Comparison of ENCODE assay signal across 13 cellular contexts in the genomic region with DNA sequence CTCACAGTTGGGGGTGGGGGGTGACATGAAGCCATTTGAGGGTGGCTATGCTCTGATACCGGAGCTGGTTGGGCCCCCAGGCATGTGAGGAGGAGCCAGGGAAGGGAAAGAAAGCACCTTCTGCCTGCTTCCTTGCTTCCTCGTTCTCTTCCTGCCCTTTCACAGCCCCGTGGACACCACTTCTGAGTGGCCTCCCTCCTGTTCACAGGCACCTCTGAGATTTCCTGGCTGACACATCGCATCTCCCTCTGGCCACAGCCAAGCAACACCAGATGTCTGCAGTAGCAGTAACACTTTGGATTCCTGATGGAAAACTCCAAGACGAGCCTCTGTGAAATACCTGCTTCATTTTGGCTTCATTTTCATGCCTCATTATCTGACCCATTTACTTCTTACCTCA.
A peak's percentile ranks its signal among the peaks of the same experiment; 100 is the strongest.
DNase-seq lines count a peak whose midpoint lies in the region; ATAC-seq and TF ChIP-seq lines count a peak whose summit lies in the region.
"Had no signal": no experiment of that assay in that cellular context is flagged by ENCODE, and none has a peak within 500 bp of the region (broad histone marks: within the 10 kb centered on the region; RNA-seq: fewer than 3 reads in every experiment).

No MANE protein-coding gene starts in this region.

- H4K20me1 ChIP-seq in PC-9 (ENCODE audit: insufficient read depth) (no peaks in the 10 kb centered on the region), Karpas-422 (ENCODE audit: insufficient read depth, low read depth, low read length) (no peaks in the 10 kb centered on the region)

- no peaks in the 10 kb centered on the region for H3K9me3 ChIP-seq in PC-9 (ENCODE audit: insufficient read depth, low read depth)
- H3K9me3 ChIP-seq in Karpas-422 (ENCODE audit: low read length), result no peaks in the 10 kb centered on the region; the same call in 1 of the 2 replicates
- H3K9me3 ChIP-seq: vagina had no signal

- H3K4me2 ChIP-seq in PC-9, result no peak overlapping the region
- H3K4me2 ChIP-seq in Karpas-422 (ENCODE audit: low read depth, low read length, poor library complexity, severe bottlenecking), result no peak overlapping the region

- CTCF ChIA-PET in PC-9 (lab: Charles Lee), result no interaction called here

- intact Hi-C loops in PC-9 (cut with micrococcal nuclease; ENCODE audit: unreplicated experiment), result no loop called here

- POLR2A ChIA-PET in PC-9 (lab: Charles Lee; ENCODE audit: unreplicated experiment), result interaction anchor here (0.6 kb wide), 1 partner anchor 10 kb away, joined by 4 read pairs; no protein-coding TSS in a partner anchor

- BruUV-seq in PC-9 (replicated peaks; lab: Mats Ljungman, UMichigan), result no TSS peak

- no peak overlapping the region for H3K27ac ChIP-seq in PC-9
- H3K27ac ChIP-seq in temporal lobe (ENCODE audit: low read depth, low read length), result peak overlapping the region; percentile 7
- H3K27ac ChIP-seq in Karpas-422 (ENCODE audit: low read length), result no peak overlapping the region
- H3K27ac ChIP-seq: vagina had no signal

- no peak for TF ChIP-seq CTCF in PC-9 (conservative IDR thresholded peaks at IDR 0.05)

- no peak overlapping the region for H3K9ac ChIP-seq in Karpas-422 (ENCODE audit: low read length)

- H3K9me2 ChIP-seq in PC-9 (ENCODE audit: insufficient read depth) (no peaks in the 10 kb centered on the region), Karpas-422 (replicated peaks; ENCODE audit: insufficient read depth, low read length) (no peaks in the 10 kb centered on the region)

- no peak for ATAC-seq in HG02798 (IDR thresholded peaks at IDR 0.05; ENCODE audit: poor library complexity, unreplicated experiment)
- ATAC-seq: right cardiac atrium had no signal

- H3K36me3 ChIP-seq in PC-9 (ENCODE audit: low read depth) (no peaks in the 10 kb centered on the region), Karpas-422 (ENCODE audit: insufficient read depth, low read length) (no peaks in the 10 kb centered on the region)
- H3K36me3 ChIP-seq: vagina had no signal

- H2AFZ ChIP-seq in PC-9 (0 out of 2 replicates have a peak overlapping the region, but pooled peaks have one; percentile 58), Karpas-422 (ENCODE audit: low read length) (no peak overlapping the region)

- H3K4me3 ChIP-seq in PC-9 (no peak overlapping the region), Karpas-422 (ENCODE audit: low read length) (no peak overlapping the region)
- H3K4me3 ChIP-seq: vagina had no signal

- H3K27me3 ChIP-seq in PC-9 (ENCODE audit: insufficient read depth, low read depth) (no peaks in the 10 kb centered on the region), Karpas-422 (ENCODE audit: low read length) (0 out of 2 replicates have a peak, but pooled peaks cover under 1% of the 10 kb centered on the region)
- H3K27me3 ChIP-seq: vagina had no signal

- peak; percentile 14 for DNase-seq in ELF-1 (ENCODE audit: low read depth, low spot score)
- no peak for DNase-seq in PC-9
- DNase-seq in islet precursor cell, result peak; percentile 68
- DNase-seq in putamen (ENCODE audit: low spot score), result no peak
- DNase-seq in Karpas-422, result no peak
- DNase-seq: activated T-cell treated with anti-CD3 and anti-CD28 coated beads for 4 hours; NCI-H187 treated with DMSO at 0.1 percent for 48 hours; NCI-H226; right cardiac atrium; stimulated activated naive CD4-positive, alpha-beta T cell treated with Interleukin-2 at 50 U/mL for 16 hours had no signal

- no peaks in the 10 kb centered on the region for H3F3A ChIP-seq in PC-9 (ENCODE audit: insufficient read depth, low read depth)

- H3K4me1 ChIP-seq in PC-9 (replicated peaks; ENCODE audit: insufficient read depth), result peaks cover 13% of the 10 kb centered on the region
- H3K4me1 ChIP-seq in Karpas-422 (ENCODE audit: low read length), result no peaks in the 10 kb centered on the region

- H3K79me2 ChIP-seq in PC-9 (ENCODE audit: low read depth) (no peaks in the 10 kb centered on the region), Karpas-422 (ENCODE audit: low read length) (no peaks in the 10 kb centered on the region)

Comparison
In these comparisons a context has a peak if more than half of its experiments do, and no peak if none do; other contexts are left out.
1. DNase-seq: peak in ELF-1 (single experiment) and islet precursor cell (single experiment); none in PC-9 (0 of 2), putamen (single experiment) and Karpas-422 (single experiment).